14 cellular contexts compared by ENCODE assay signal in the genomic region with DNA sequence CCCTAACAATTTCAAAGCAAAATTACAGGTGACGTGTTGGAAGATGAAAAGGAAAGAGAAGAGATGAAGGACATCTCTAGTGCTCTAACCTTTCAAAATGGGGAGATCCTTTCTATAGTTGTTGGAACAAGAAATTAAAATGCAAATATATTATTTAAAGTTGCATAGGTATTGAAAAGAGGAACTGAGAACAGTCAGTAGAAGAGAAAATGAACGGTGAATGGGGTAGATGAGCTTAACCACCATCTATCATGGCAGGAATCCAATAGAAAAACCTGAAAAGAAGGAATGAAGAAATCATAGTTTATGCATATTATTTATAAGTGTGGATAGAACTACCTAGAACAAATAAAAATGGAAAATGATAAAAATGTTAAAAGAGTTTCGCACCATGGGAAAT. TPM values are rescaled to one million over a fixed set of nuclear protein-coding genes. Genes with fewer than 3 reads are reported as not detected.
A peak's percentile ranks its signal among the peaks of the same experiment; 100 is the strongest.
DNase-seq lines count a peak whose midpoint lies in the region; ATAC-seq and TF ChIP-seq lines count a peak whose summit lies in the region.
"Had no signal": no experiment of that assay in that cellular context is flagged by ENCODE, and none has a peak within 500 bp of the region (broad histone marks: within the 10 kb centered on the region; RNA-seq: fewer than 3 reads in every experiment).

No MANE protein-coding gene starts in this region.

- DNase-seq in WERI-Rb-1 = no peak
- no peak for DNase-seq in aorta
- DNase-seq in stimulated activated naive CD4-positive, alpha-beta T cell (lab: John Stamatoyannopoulos, UW) = no peak
- no peak for DNase-seq in HFFc6
- DNase-seq: adrenal gland; foreskin melanocyte; NCI-H526; stimulated activated CD4-positive, alpha-beta T cell treated with anti-CD3 and anti-CD28 coated beads, Interleukin-15, amount 100 ng/mL, for 24 hours; T-helper 1 cell had no signal

- H3K9me3 ChIP-seq in WERI-Rb-1 (ENCODE audit: severe bottlenecking) (peaks cover 4% of the 10 kb centered on the region), aorta (ENCODE audit: control insufficient read depth, low read length) (no peaks in the 10 kb centered on the region)
- H3K9me3 ChIP-seq: adrenal gland had no signal

- WGBS in aorta, 2 donors = 92 to 95% methylated on average over 3 of the region's 3 CpGs

- H3K4me3 ChIP-seq in WERI-Rb-1 (ENCODE audit: low read depth, low read length) (no peak overlapping the region), aorta (ENCODE audit: low read length in 2 of 2) (no peak overlapping the region)
- H3K4me3 ChIP-seq: adrenal gland had no signal

- intact Hi-C loops in aorta (cut with DNase I) = loop anchor here (5.0 to 10.0 kb wide), 2 partner anchors 170 to 282 kb away; no protein-coding TSS in a partner anchor

- no peak overlapping the region for H3K27ac Mint-ChIP-seq in HFFc6
- H3K27ac Mint-ChIP-seq: stimulated activated effector memory CD8-positive, alpha-beta T cell treated with anti-CD3 and anti-CD28 coated beads, Interleukin-12 subunit alpha, Interleukin-12 subunit beta, amount 100 ng/mL, for 72 hours had no signal

- no peaks in the 10 kb centered on the region for H3K27me3 Mint-ChIP-seq in HFFc6 (ENCODE audit: insufficient read depth)

- no peaks in the 10 kb centered on the region for H3K36me3 ChIP-seq in WERI-Rb-1
- H3K36me3 ChIP-seq in aorta (ENCODE audit: control insufficient read depth in 1 of 2, insufficient read depth in 2 of 2, low read length in 1 of 2) = no peaks in the 10 kb centered on the region
- H3K36me3 ChIP-seq: adrenal gland had no signal

- H3K4me1 Mint-ChIP-seq in HFFc6 (ENCODE audit: low read depth) = peaks cover 20% of the 10 kb centered on the region
- H3K4me1 Mint-ChIP-seq: stimulated activated effector memory CD8-positive, alpha-beta T cell treated with anti-CD3 and anti-CD28 coated beads, Interleukin-12 subunit alpha, Interleukin-12 subunit beta, amount 100 ng/mL, for 72 hours had no signal

- no peak overlapping the region for H3K4me3 Mint-ChIP-seq in HFFc6
- H3K4me3 Mint-ChIP-seq: stimulated activated effector memory CD8-positive, alpha-beta T cell treated with anti-CD3 and anti-CD28 coated beads, Interleukin-12 subunit alpha, Interleukin-12 subunit beta, amount 100 ng/mL, for 72 hours had no signal

- H3K36me3 Mint-ChIP-seq in HFFc6 (ENCODE audit: low read depth) = no peaks in the 10 kb centered on the region
- H3K36me3 Mint-ChIP-seq: stimulated activated effector memory CD8-positive, alpha-beta T cell treated with anti-CD3 and anti-CD28 coated beads, Interleukin-12 subunit alpha, Interleukin-12 subunit beta, amount 100 ng/mL, for 72 hours had no signal

- TF ChIP-seq CTCF in WERI-Rb-1 (IDR thresholded peaks at IDR 0.05; ENCODE audit: low read depth, low read length) (no peak), HFFc6 (IDR thresholded peaks at IDR 0.05) (no peak)

- no peaks in the 10 kb centered on the region for H3K9me3 Mint-ChIP-seq in HFFc6
- H3K9me3 Mint-ChIP-seq: stimulated activated effector memory CD8-positive, alpha-beta T cell treated with anti-CD3 and anti-CD28 coated beads, Interleukin-12 subunit alpha, Interleukin-12 subunit beta, amount 100 ng/mL, for 72 hours had no signal

- H3K27ac ChIP-seq in WERI-Rb-1 (no peak overlapping the region), aorta (ENCODE audit: low read depth in 1 of 2, low read length in 2 of 2) (no peak overlapping the region)
- H3K27ac ChIP-seq: adrenal gland had no signal

- no peaks in the 10 kb centered on the region for H3K27me3 ChIP-seq in WERI-Rb-1 (ENCODE audit: insufficient read depth, low read depth, severe bottlenecking)
- no peaks in the 10 kb centered on the region for H3K27me3 ChIP-seq in aorta (ENCODE audit: control insufficient read depth in 1 of 2, insufficient read depth in 2 of 2, low read length in 1 of 2)
- H3K27me3 ChIP-seq: adrenal gland had no signal

- no peak for TF ChIP-seq POLR2A in GM18505 (IDR thresholded peaks at IDR 0.05; ENCODE audit: borderline replicate concordance, extremely low read depth, insufficient read depth, insufficient read length)

- ATAC-seq in GM18505 (IDR thresholded peaks at IDR 0.05; ENCODE audit: unreplicated experiment) (peak; percentile 91), GM19467 (IDR thresholded peaks at IDR 0.05; ENCODE audit: unreplicated experiment) (peak; percentile 88), HG02884 (IDR thresholded peaks at IDR 0.05; ENCODE audit: unreplicated experiment) (peak; percentile 84), HG03521 (IDR thresholded peaks at IDR 0.05; ENCODE audit: unreplicated experiment) (peak; percentile 87), aorta (ENCODE audit: low FRiP score) (no peak)
- ATAC-seq: stimulated activated effector memory CD8-positive, alpha-beta T cell treated with anti-CD3 and anti-CD28 coated beads, Interleukin-12 subunit alpha, Interleukin-12 subunit beta, amount 100 ng/mL, for 72 hours had no signal

- H3K4me1 ChIP-seq in aorta (ENCODE audit: control insufficient read depth in 1 of 2, insufficient read depth in 2 of 2, low read length in 2 of 2) = no peaks in the 10 kb centered on the region

RNA-seq across cellular contexts. Expression of gene ANXA5, which starts 42.0 kb away (rescaled TPM):
- 100 to 1,000 TPM; 335 to 471 TPM for total RNA-seq in aorta
- polyA plus RNA-seq in aorta = 100 to 1,000 TPM; 355 to 434 TPM
- total RNA-seq in HFFc6 (2021; fragmentation: NEBNext Ultra II Directional; extraction: Animal tissue kit (Norgen Biotek cat#: 25700)) = 1,000 to 10,000 TPM in 4 of 6 experiments, 100 to 1,000 TPM in 2; 934 to 1,075 (median 1,012) TPM
